ENCODE assay signal across 1 cellular context in genomic region chr3:59877263-59877662, GRCh38.
TF ChIP-seq lines count a peak whose summit lies in the region.

No MANE protein-coding gene starts in this region.

TF ChIP-seq in K562, 482 proteins besides CTCF, POLR2A, EP300 and RAD21 (continued from another document and continues in another):
- TF ChIP-seq PTBP1 (IDR thresholded peaks at IDR 0.05; ENCODE audit: low read depth, low read length) (no peak), IRF1 (CRISPR knock-in tag; IDR thresholded peaks at IDR 0.05; ENCODE audit: borderline replicate concordance) (no peak), CBX1 (IDR thresholded peaks at IDR 0.05; ENCODE audit: low read depth) (no peak), NRF1 (conservative IDR thresholded peaks at IDR 0.05 in 1 of 2, IDR thresholded peaks at IDR 0.05 in 1 of 2) (no peak), ILF3 (IDR thresholded peaks at IDR 0.05; ENCODE audit: borderline replicate concordance) (no peak), STAT6 (CRISPR knock-in tag; IDR thresholded peaks at IDR 0.05) (no peak), LCOR (CRISPR knock-in tag; IDR thresholded peaks at IDR 0.05) (no peak), ZNF589 (CRISPR knock-in tag; IDR thresholded peaks at IDR 0.05; ENCODE audit: low read depth) (no peak), ZNF445 (CRISPR knock-in tag; IDR thresholded peaks at IDR 0.05; ENCODE audit: low read depth) (no peak), ZZZ3 (IDR thresholded peaks at IDR 0.05) (no peak), RUNX1 (IDR thresholded peaks at IDR 0.05; ENCODE audit: low read depth) (no peak), PRPF4 (IDR thresholded peaks at IDR 0.05; ENCODE audit: insufficient read depth, low read depth, low read length, poor library complexity, severe bottlenecking) (no peak), ZFP1 (CRISPR knock-in tag; IDR thresholded peaks at IDR 0.05) (no peak), CREB3 (tag; conservative IDR thresholded peaks at IDR 0.05; ENCODE audit: low read depth) (no peak), NR2C2 (CRISPR knock-in tag; IDR thresholded peaks at IDR 0.05) (no peak), NR2C2 (tag; IDR thresholded peaks at IDR 0.05) (no peak), CTBP1 (IDR thresholded peaks at IDR 0.05; ENCODE audit: borderline replicate concordance) (no peak), REST (CRISPR knock-in tag; IDR thresholded peaks at IDR 0.05; ENCODE audit: low read depth) (no peak), DPF2 (IDR thresholded peaks at IDR 0.05) (peak; percentile 87), ZBTB1 (CRISPR knock-in tag; IDR thresholded peaks at IDR 0.05; ENCODE audit: borderline replicate concordance, low read depth) (no peak), ZNF586 (CRISPR knock-in tag; conservative IDR thresholded peaks at IDR 0.05) (no peak), ZNF830 (CRISPR knock-in tag; IDR thresholded peaks at IDR 0.05) (no peak), RBM39 (optimal IDR thresholded peaks at IDR 0.05; ENCODE audit: low read depth, low read length) (no peak), SOX6 (IDR thresholded peaks at IDR 0.05) (0 out of 2 replicates have a peak, but pooled peaks have one; percentile 33), MTA2 (IDR thresholded peaks at IDR 0.05; ENCODE audit: low read depth) (peak; percentile 77), MBD1 (CRISPR knock-in tag; IDR thresholded peaks at IDR 0.05) (no peak), MCM5 (IDR thresholded peaks at IDR 0.05; ENCODE audit: low read depth) (no peak), FOXK1 (CRISPR knock-in tag; IDR thresholded peaks at IDR 0.05; ENCODE audit: borderline replicate concordance) (no peak), NCOR1 (IDR thresholded peaks at IDR 0.05) (peak; percentile 84), KAT8 (IDR thresholded peaks at IDR 0.05; ENCODE audit: low read depth) (no peak), DIDO1 (tag; IDR thresholded peaks at IDR 0.05; ENCODE audit: low read depth) (no peak), PHB (CRISPR knock-in tag; IDR thresholded peaks at IDR 0.05) (no peak), ZNF407 (IDR thresholded peaks at IDR 0.05; ENCODE audit: low read depth) (no peak), ZNF395 (CRISPR knock-in tag; IDR thresholded peaks at IDR 0.05) (no peak), CUX1 (CRISPR knock-in tag; IDR thresholded peaks at IDR 0.05) (no peak)
